ENCODE assay signal across 8 cellular contexts in genomic region chr14:35401853-35402252, GRCh38. TPM values are rescaled to one million over a fixed set of nuclear protein-coding genes. Genes with fewer than 3 reads are reported as not detected.
DNase-seq lines count a peak whose midpoint lies in the region; ATAC-seq and TF ChIP-seq lines count a peak whose summit lies in the region.

No MANE protein-coding gene starts in this region.

- no peaks in the 10 kb centered on the region for H3K9me3 Mint-ChIP-seq in effector memory CD8-positive, alpha-beta T cell
- no peaks in the 10 kb centered on the region for H3K9me3 Mint-ChIP-seq in naive B cell

- H3K27ac Mint-ChIP-seq in effector memory CD8-positive, alpha-beta T cell = peak overlapping the region; percentile 99 to 100
- H3K27ac Mint-ChIP-seq in naive B cell = peak overlapping the region; percentile 74 to 100 (median 99)

- DNase-seq in Panc1 (ENCODE audit: low read depth, low spot score) = no peak
- DNase-seq in effector memory CD8-positive, alpha-beta T cell = no peak
- no peak for DNase-seq in naive B cell
- no peak for DNase-seq in SHP77 (lab: John Stamatoyannopoulos, UW)

- H3K27ac ChIP-seq in ACC112 (ENCODE audit: low read depth, low read length) = peak overlapping the region; percentile 92
- H3K27ac ChIP-seq in Panc1 (ENCODE audit: low read length) = peak overlapping the region; percentile 92

- H3K4me1 ChIP-seq in ACC112 (ENCODE audit: control insufficient read depth, insufficient read depth, low read length, unreplicated experiment) (peaks cover 39% of the 10 kb centered on the region), Panc1 (ENCODE audit: control insufficient read depth, insufficient read depth, low read length) (peaks cover 46% of the 10 kb centered on the region)

- peaks cover 55 to 58% of the 10 kb centered on the region in 2 donors for H3K4me1 Mint-ChIP-seq in effector memory CD8-positive, alpha-beta T cell (ENCODE audit: low read depth in 2 of 2)
- peaks cover 64 to 87% (median 78%) of the 10 kb centered on the region in 3 donors for H3K4me1 Mint-ChIP-seq in naive B cell

- in situ Hi-C loops in Panc1 (cut with HindIII; ENCODE audit: low pct_unique_long_range_greater_than_20kb, low sequenced_read_pairs) = no loop called here

- no peaks in the 10 kb centered on the region for H3K27me3 Mint-ChIP-seq in effector memory CD8-positive, alpha-beta T cell
- no peaks in the 10 kb centered on the region for H3K27me3 Mint-ChIP-seq in naive B cell

- TF ChIP-seq CTCF in Panc1 (IDR thresholded peaks at IDR 0.05) = no peak

- no peak for ATAC-seq in Panc1
- ATAC-seq in effector memory CD8-positive, alpha-beta T cell (replicated peaks) = no peak
- no peak for ATAC-seq in naive B cell (ENCODE audit: low read depth in 2 of 2)
- ATAC-seq in HG03571 (IDR thresholded peaks at IDR 0.05; ENCODE audit: unreplicated experiment) = no peak
- no peak for ATAC-seq in GM21515 (IDR thresholded peaks at IDR 0.05; ENCODE audit: unreplicated experiment)
- no peak for ATAC-seq in HG03520 (IDR thresholded peaks at IDR 0.05; ENCODE audit: unreplicated experiment)

- H3K36me3 Mint-ChIP-seq in effector memory CD8-positive, alpha-beta T cell (ENCODE audit: insufficient read depth) = peaks cover 82% of the 10 kb centered on the region
- peaks cover 20 to 24% of the 10 kb centered on the region in 2 donors for H3K36me3 Mint-ChIP-seq in naive B cell

- CTCF ChIA-PET in Panc1 (lab: Charles Lee) = interaction anchor here (0.6 kb wide), 1 partner anchor 50 kb away, joined by 7 read pairs; no protein-coding TSS in a partner anchor

- peaks cover 32% of the 10 kb centered on the region for H3K36me3 ChIP-seq in ACC112 (ENCODE audit: insufficient read depth, low read length)
- H3K36me3 ChIP-seq in Panc1 (ENCODE audit: control insufficient read depth, insufficient read depth, low read length) = peaks cover 17% of the 10 kb centered on the region

- no peak overlapping the region for H2AFZ ChIP-seq in ACC112 (ENCODE audit: low read length, unreplicated experiment)

- peaks cover 52% of the 10 kb centered on the region for H3K79me2 ChIP-seq in ACC112 (ENCODE audit: control insufficient read depth, insufficient read depth, low read length, unreplicated experiment)

- intact Hi-C loops in Panc1 (cut with micrococcal nuclease; ENCODE audit: unreplicated experiment) = loop anchor here (10.0 kb wide), 2 partner anchors 107 to 187 kb away; partner anchors contain the start of gene PSMA6

- H3K4me3 ChIP-seq in ACC112 (ENCODE audit: low read depth, low read length) (peak overlapping the region; percentile 99), Panc1 (ENCODE audit: low read depth in 2 of 2, low read length in 2 of 2) (peak overlapping the region; percentile 68 to 73)

- peak overlapping the region; percentile 92 to 94 for H3K4me3 Mint-ChIP-seq in effector memory CD8-positive, alpha-beta T cell
- peak overlapping the region; percentile 91 to 98 (median 96) for H3K4me3 Mint-ChIP-seq in naive B cell

- H3K27me3 ChIP-seq in ACC112 (ENCODE audit: insufficient read depth, low read length) (no peaks in the 10 kb centered on the region), Panc1 (ENCODE audit: control insufficient read depth, insufficient read depth, low read length) (no peaks in the 10 kb centered on the region)

- POLR2A ChIA-PET in Panc1 (lab: Charles Lee) = interaction anchor here (0.6 kb wide), 2 partner anchors 45 to 73 kb away, joined by 4 to 13 read pairs; no protein-coding TSS in a partner anchor

- TSS peak; percentile 91 for BruUV-seq in Panc1 (replicated peaks; lab: Mats Ljungman, UMichigan)

- H3K9me3 ChIP-seq in Panc1 (ENCODE audit: control insufficient read depth, insufficient read depth, low read depth, low read length) = no peaks in the 10 kb centered on the region

RNA-seq across cellular contexts. Expression of gene NFKBIA, which starts 2.7 kb away (rescaled TPM):
- total RNA-seq in Panc1 (2021; ENCODE audit: unreplicated experiment) = 99.4 TPM
- polyA plus RNA-seq in Panc1 (2012; ENCODE audit: insufficient read length) = 121 TPM
- 1,000 to 10,000 TPM in 2 of 6 donors, 100 to 1,000 TPM in 4; 570 to 1,223 (median 765) TPM for polyA plus RNA-seq in naive B cell (ENCODE audit: low read depth in 6 of 6)
